1 cellular context compared by ENCODE assay signal in the genomic region with DNA sequence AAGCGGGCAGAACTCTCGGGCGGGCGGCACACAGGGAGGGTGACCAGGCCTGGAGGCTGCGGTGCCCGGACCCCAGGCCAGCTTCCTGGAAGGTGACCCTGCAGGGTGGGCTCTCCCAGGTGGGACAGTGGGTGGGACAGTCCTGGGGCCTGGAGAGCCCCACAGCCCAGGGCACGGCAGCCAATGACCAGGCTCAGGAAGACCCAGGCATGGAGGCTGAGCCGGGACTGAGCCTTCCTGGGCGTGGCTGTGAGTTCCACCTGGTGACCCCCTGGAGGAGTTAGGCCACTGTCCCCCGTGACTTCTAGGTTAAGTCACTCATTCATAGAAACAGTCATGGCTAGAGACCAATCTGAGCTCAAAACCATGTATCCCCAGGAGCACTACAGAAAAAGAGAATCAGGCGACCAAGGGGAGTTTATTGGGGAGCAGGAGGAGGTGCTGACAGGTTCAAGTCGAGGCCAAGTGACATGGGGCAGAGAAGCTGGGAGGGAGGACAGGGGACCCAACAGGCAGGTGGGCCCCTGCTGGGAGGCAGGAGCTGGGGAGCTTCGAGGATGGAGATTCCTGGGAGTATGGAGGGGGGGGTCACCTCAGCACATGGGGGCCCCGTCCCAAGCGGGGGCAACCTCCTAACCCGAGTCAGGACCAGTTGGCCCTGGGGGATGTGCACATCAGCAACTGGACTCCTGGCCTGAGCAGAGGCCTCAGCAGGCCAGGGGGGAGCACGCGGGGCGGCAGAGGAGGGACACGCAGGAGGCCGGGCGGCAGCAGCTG.
TF ChIP-seq lines count a peak whose summit lies in the region.

No MANE protein-coding gene starts in this region.

TF ChIP-seq in H1, 55 proteins besides CTCF, POLR2A, EP300 and RAD21:
- TF ChIP-seq YY1 (IDR thresholded peaks at IDR 0.05; ENCODE audit: low read depth, low read length), result no peak
- TF ChIP-seq POU5F1 (IDR thresholded peaks at IDR 0.05; ENCODE audit: low read depth, low read length), result no peak
- TF ChIP-seq POLR2AphosphoS5 (IDR thresholded peaks at IDR 0.05; ENCODE audit: low read depth, low read length), result no peak
- TF ChIP-seq NRF1 (IDR thresholded peaks at IDR 0.05; ENCODE audit: low read depth, low read length), result no peak
- TF ChIP-seq, protein P1, sequence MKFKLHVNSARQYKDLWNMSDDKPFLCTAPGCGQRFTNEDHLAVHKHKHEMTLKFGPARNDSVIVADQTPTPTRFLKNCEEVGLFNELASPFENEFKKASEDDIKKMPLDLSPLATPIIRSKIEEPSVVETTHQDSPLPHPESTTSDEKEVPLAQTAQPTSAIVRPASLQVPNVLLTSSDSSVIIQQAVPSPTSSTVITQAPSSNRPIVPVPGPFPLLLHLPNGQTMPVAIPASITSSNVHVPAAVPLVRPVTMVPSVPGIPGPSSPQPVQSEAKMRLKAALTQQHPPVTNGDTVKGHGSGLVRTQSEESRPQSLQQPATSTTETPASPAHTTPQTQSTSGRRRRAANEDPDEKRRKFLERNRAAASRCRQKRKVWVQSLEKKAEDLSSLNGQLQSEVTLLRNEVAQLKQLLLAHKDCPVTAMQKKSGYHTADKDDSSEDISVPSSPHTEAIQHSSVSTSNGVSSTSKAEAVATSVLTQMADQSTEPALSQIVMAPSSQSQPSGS (IDR thresholded peaks at IDR 0.05; ENCODE audit: low read length), result no peak
- no peak for TF ChIP-seq SP1 (IDR thresholded peaks at IDR 0.05; ENCODE audit: low read depth, low read length)
- TF ChIP-seq KDM5A (IDR thresholded peaks at IDR 0.05; ENCODE audit: low read length), result no peak
- TF ChIP-seq BRCA1 (IDR thresholded peaks at IDR 0.05; ENCODE audit: low read depth, low read length), result no peak
- TF ChIP-seq SRF (IDR thresholded peaks at IDR 0.05; ENCODE audit: low read depth, low read length), result no peak
- no peak for TF ChIP-seq SIRT6 (IDR thresholded peaks at IDR 0.05; ENCODE audit: low read length)
- TF ChIP-seq KDM4A (IDR thresholded peaks at IDR 0.05; ENCODE audit: low read depth, low read length, severe bottlenecking), result no peak
- TF ChIP-seq MAFK (IDR thresholded peaks at IDR 0.05; ENCODE audit: low read depth, low read length), result no peak
